In the genomic region with DNA sequence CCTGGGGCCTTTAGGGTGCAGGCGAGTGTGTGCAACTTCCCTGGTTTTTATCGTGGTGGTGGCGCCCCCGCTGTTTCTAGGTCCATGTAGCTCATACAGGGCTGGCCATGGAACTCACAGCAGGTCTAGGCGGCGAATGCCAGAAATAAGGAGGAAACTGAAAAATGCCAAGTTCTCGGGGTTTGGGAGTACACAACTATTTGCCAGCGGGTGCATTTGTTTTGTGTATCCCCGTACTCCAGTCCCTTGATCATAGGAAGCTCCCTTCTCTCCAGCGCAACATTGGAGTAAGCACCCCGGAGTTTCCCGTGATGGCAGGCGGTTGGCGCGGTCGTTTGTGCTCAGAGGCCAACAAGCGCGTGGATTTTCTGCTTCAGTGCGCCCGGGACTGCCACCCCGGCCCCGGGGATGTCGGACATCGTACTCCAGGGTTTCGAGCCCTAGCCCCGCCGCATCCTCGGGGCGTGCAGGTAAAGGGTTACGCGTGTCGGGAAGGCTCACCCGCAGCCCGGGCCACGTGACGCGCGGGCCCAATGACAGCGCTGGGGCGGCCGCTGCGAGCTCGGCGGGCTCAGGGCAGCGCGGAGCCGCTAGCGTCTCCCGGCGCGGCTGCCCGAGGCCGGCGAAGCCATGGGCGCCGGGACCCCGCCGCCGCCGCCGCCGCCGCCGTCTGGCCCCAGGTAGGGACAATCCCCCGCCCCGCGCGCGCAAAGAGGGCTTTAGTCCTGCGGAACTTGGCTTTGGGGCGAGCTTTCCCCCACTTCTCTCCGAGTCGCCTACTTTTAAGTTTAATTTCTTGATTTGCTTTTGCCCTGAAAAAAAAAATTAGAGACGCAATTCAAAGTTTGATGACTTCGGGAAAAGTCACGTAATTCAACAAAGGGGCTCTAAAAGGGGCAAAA, we compare ENCODE assay signal across 1 cellular context.
A peak's percentile ranks its signal among the peaks of the same experiment; 100 is the strongest.
TF ChIP-seq lines count a peak whose summit lies in the region.

No MANE protein-coding gene starts in this region.

TF ChIP-seq in HepG2, 621 proteins besides CTCF, POLR2A, EP300 and RAD21 (continued from another document and continues in another):
- TF ChIP-seq, protein P1, sequence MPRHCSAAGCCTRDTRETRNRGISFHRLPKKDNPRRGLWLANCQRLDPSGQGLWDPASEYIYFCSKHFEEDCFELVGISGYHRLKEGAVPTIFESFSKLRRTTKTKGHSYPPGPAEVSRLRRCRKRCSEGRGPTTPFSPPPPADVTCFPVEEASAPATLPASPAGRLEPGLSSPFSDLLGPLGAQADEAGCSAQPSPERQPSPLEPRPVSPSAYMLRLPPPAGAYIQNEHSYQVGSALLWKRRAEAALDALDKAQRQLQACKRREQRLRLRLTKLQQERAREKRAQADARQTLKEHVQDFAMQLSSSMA (CRISPR knock-in tag; IDR thresholded peaks at IDR 0.05) = no peak
- no peak for TF ChIP-seq RFXANK (CRISPR knock-in tag; IDR thresholded peaks at IDR 0.05)
- TF ChIP-seq, protein P2, sequence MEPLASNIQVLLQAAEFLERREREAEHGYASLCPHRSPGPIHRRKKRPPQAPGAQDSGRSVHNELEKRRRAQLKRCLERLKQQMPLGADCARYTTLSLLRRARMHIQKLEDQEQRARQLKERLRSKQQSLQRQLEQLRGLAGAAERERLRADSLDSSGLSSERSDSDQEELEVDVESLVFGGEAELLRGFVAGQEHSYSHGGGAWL (CRISPR knock-in tag; IDR thresholded peaks at IDR 0.05) = no peak; the same call in 1 of the 2 replicates
- no peak for TF ChIP-seq ZNF382 (CRISPR knock-in tag; IDR thresholded peaks at IDR 0.05; ENCODE audit: borderline replicate concordance)
- TF ChIP-seq ZNF674 (CRISPR knock-in tag; IDR thresholded peaks at IDR 0.05; ENCODE audit: low read depth) = no peak
- TF ChIP-seq ZNF768 (CRISPR knock-in tag; IDR thresholded peaks at IDR 0.05) = peak; percentile 27; the same call in 1 of the 2 replicates
- peak; percentile 49; the same call in 1 of the 2 replicates for TF ChIP-seq MEIS2 (CRISPR knock-in tag; IDR thresholded peaks at IDR 0.05)
- TF ChIP-seq, protein P3, sequence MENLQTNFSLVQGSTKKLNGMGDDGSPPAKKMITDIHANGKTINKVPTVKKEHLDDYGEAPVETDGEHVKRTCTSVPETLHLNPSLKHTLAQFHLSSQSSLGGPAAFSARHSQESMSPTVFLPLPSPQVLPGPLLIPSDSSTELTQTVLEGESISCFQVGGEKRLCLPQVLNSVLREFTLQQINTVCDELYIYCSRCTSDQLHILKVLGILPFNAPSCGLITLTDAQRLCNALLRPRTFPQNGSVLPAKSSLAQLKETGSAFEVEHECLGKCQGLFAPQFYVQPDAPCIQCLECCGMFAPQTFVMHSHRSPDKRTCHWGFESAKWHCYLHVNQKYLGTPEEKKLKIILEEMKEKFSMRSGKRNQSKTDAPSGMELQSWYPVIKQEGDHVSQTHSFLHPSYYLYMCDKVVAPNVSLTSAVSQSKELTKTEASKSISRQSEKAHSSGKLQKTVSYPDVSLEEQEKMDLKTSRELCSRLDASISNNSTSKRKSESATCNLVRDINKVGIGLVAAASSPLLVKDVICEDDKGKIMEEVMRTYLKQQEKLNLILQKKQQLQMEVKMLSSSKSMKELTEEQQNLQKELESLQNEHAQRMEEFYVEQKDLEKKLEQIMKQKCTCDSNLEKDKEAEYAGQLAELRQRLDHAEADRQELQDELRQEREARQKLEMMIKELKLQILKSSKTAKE (CRISPR knock-in tag; IDR thresholded peaks at IDR 0.05; ENCODE audit: borderline replicate concordance) = 0 out of 2 replicates have a peak, but pooled peaks have one; percentile 19
- peak; percentile 88; the same call in 1 of the 2 replicates for TF ChIP-seq HES4 (CRISPR knock-in tag; IDR thresholded peaks at IDR 0.05; ENCODE audit: borderline replicate concordance)
- TF ChIP-seq, protein P4, sequence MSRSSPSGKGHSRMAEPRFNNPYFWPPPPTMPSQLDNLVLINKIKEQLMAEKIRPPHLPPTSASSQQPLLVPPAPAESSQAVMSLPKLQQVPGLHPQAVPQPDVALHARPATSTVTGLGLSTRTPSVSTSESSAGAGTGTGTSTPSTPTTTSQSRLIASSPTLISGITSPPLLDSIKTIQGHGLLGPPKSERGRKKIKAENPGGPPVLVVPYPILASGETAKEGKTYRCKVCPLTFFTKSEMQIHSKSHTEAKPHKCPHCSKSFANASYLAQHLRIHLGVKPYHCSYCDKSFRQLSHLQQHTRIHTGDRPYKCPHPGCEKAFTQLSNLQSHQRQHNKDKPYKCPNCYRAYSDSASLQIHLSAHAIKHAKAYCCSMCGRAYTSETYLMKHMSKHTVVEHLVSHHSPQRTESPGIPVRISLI (CRISPR knock-in tag; IDR thresholded peaks at IDR 0.05; ENCODE audit: borderline replicate concordance) = no peak; the same call in 1 of the 2 replicates
- TF ChIP-seq, protein P5, sequence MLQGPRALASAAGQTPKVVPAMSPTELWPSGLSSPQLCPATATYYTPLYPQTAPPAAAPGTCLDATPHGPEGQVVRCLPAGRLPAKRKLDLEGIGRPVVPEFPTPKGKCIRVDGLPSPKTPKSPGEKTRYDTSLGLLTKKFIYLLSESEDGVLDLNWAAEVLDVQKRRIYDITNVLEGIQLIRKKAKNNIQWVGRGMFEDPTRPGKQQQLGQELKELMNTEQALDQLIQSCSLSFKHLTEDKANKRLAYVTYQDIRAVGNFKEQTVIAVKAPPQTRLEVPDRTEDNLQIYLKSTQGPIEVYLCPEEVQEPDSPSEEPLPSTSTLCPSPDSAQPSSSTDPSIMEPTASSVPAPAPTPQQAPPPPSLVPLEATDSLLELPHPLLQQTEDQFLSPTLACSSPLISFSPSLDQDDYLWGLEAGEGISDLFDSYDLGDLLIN (CRISPR knock-in tag; IDR thresholded peaks at IDR 0.05; ENCODE audit: borderline replicate concordance) = no peak
- TF ChIP-seq PHF20 (CRISPR knock-in tag; IDR thresholded peaks at IDR 0.05) = 0 out of 2 replicates have a peak, but pooled peaks have one; percentile 26
- no peak for TF ChIP-seq ERF (CRISPR knock-in tag; IDR thresholded peaks at IDR 0.05)
- 0 out of 2 replicates have a peak, but pooled peaks have one; percentile 45 for TF ChIP-seq ADNP (CRISPR knock-in tag; IDR thresholded peaks at IDR 0.05)
- no peak for TF ChIP-seq PAWR (CRISPR knock-in tag; IDR thresholded peaks at IDR 0.05; ENCODE audit: borderline replicate concordance)
- no peak for TF ChIP-seq IRF2 (CRISPR knock-in tag; IDR thresholded peaks at IDR 0.05)
- TF ChIP-seq, protein P6, sequence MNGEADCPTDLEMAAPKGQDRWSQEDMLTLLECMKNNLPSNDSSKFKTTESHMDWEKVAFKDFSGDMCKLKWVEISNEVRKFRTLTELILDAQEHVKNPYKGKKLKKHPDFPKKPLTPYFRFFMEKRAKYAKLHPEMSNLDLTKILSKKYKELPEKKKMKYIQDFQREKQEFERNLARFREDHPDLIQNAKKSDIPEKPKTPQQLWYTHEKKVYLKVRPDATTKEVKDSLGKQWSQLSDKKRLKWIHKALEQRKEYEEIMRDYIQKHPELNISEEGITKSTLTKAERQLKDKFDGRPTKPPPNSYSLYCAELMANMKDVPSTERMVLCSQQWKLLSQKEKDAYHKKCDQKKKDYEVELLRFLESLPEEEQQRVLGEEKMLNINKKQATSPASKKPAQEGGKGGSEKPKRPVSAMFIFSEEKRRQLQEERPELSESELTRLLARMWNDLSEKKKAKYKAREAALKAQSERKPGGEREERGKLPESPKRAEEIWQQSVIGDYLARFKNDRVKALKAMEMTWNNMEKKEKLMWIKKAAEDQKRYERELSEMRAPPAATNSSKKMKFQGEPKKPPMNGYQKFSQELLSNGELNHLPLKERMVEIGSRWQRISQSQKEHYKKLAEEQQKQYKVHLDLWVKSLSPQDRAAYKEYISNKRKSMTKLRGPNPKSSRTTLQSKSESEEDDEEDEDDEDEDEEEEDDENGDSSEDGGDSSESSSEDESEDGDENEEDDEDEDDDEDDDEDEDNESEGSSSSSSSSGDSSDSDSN (CRISPR knock-in tag; IDR thresholded peaks at IDR 0.05) = peak; percentile 55; the same call in 1 of the 2 replicates
- TF ChIP-seq, protein P7, sequence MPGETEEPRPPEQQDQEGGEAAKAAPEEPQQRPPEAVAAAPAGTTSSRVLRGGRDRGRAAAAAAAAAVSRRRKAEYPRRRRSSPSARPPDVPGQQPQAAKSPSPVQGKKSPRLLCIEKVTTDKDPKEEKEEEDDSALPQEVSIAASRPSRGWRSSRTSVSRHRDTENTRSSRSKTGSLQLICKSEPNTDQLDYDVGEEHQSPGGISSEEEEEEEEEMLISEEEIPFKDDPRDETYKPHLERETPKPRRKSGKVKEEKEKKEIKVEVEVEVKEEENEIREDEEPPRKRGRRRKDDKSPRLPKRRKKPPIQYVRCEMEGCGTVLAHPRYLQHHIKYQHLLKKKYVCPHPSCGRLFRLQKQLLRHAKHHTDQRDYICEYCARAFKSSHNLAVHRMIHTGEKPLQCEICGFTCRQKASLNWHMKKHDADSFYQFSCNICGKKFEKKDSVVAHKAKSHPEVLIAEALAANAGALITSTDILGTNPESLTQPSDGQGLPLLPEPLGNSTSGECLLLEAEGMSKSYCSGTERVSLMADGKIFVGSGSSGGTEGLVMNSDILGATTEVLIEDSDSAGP (CRISPR knock-in tag; IDR thresholded peaks at IDR 0.05; ENCODE audit: borderline replicate concordance) = peak; percentile 70
- TF ChIP-seq, protein P8, sequence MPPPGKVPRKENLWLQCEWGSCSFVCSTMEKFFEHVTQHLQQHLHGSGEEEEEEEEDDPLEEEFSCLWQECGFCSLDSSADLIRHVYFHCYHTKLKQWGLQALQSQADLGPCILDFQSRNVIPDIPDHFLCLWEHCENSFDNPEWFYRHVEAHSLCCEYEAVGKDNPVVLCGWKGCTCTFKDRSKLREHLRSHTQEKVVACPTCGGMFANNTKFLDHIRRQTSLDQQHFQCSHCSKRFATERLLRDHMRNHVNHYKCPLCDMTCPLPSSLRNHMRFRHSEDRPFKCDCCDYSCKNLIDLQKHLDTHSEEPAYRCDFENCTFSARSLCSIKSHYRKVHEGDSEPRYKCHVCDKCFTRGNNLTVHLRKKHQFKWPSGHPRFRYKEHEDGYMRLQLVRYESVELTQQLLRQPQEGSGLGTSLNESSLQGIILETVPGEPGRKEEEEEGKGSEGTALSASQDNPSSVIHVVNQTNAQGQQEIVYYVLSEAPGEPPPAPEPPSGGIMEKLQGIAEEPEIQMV (CRISPR knock-in tag; IDR thresholded peaks at IDR 0.05; ENCODE audit: low read depth) = peak; percentile 62; the same call in 1 of the 2 replicates
- no peak for TF ChIP-seq PHF8 (CRISPR knock-in tag; IDR thresholded peaks at IDR 0.05)
- TF ChIP-seq, protein P9, sequence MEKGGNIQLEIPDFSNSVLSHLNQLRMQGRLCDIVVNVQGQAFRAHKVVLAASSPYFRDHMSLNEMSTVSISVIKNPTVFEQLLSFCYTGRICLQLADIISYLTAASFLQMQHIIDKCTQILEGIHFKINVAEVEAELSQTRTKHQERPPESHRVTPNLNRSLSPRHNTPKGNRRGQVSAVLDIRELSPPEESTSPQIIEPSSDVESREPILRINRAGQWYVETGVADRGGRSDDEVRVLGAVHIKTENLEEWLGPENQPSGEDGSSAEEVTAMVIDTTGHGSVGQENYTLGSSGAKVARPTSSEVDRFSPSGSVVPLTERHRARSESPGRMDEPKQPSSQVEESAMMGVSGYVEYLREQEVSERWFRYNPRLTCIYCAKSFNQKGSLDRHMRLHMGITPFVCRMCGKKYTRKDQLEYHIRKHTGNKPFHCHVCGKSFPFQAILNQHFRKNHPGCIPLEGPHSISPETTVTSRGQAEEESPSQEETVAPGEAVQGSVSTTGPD (CRISPR knock-in tag; IDR thresholded peaks at IDR 0.05) = no peak
- TF ChIP-seq HIVEP1 (CRISPR knock-in tag; IDR thresholded peaks at IDR 0.05) = peak; percentile 57; the same call in 1 of the 2 replicates
- TF ChIP-seq PRPF4 (IDR thresholded peaks at IDR 0.05; ENCODE audit: low read depth, low read length, poor library complexity, severe bottlenecking) = no peak
- TF ChIP-seq SMAD3 (CRISPR knock-in tag; IDR thresholded peaks at IDR 0.05) = no peak
- TF ChIP-seq, protein P10, sequence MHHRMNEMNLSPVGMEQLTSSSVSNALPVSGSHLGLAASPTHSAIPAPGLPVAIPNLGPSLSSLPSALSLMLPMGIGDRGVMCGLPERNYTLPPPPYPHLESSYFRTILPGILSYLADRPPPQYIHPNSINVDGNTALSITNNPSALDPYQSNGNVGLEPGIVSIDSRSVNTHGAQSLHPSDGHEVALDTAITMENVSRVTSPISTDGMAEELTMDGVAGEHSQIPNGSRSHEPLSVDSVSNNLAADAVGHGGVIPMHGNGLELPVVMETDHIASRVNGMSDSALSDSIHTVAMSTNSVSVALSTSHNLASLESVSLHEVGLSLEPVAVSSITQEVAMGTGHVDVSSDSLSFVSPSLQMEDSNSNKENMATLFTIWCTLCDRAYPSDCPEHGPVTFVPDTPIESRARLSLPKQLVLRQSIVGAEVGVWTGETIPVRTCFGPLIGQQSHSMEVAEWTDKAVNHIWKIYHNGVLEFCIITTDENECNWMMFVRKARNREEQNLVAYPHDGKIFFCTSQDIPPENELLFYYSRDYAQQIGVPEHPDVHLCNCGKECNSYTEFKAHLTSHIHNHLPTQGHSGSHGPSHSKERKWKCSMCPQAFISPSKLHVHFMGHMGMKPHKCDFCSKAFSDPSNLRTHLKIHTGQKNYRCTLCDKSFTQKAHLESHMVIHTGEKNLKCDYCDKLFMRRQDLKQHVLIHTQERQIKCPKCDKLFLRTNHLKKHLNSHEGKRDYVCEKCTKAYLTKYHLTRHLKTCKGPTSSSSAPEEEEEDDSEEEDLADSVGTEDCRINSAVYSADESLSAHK (CRISPR knock-in tag; IDR thresholded peaks at IDR 0.05; ENCODE audit: borderline replicate concordance) = no peak
- TF ChIP-seq, protein P11, sequence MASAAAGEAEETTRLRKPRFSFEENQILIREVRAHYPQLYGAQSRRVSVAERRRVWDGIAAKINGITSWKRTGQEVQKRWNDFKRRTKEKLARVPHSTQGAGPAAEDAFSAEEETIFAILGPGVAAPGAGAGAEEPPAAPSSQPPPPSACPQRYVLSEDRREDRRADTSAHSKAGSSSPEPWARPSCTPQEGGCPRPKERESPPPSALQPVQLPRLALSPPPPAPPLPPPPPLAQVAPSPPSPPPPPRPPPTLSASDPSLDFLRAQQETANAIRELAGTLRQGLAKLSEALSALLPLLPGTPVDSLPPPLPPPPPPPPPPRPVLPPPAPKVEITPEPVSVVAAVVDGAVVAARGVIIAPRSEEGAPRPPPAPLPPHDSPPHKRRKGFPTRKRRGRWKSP (CRISPR knock-in tag; IDR thresholded peaks at IDR 0.05) = peak; percentile 68
- TF ChIP-seq HNRNPUL1 (IDR thresholded peaks at IDR 0.05; ENCODE audit: low read depth, low read length) = no peak
- no peak for TF ChIP-seq PHF21A (CRISPR knock-in tag; IDR thresholded peaks at IDR 0.05)
- peak; percentile 61; the same call in 1 of the 2 replicates for TF ChIP-seq ZSCAN21 (CRISPR knock-in tag; IDR thresholded peaks at IDR 0.05; ENCODE audit: borderline replicate concordance)
- TF ChIP-seq ZC3H13 (CRISPR knock-in tag; IDR thresholded peaks at IDR 0.05) = no peak
- peak; percentile 48 for TF ChIP-seq U2AF1 (optimal IDR thresholded peaks at IDR 0.05; ENCODE audit: low read depth, low read length)
- TF ChIP-seq ZNF343 (CRISPR knock-in tag; IDR thresholded peaks at IDR 0.05) = 0 out of 2 replicates have a peak, but pooled peaks have one; percentile 35
- TF ChIP-seq, protein P12, sequence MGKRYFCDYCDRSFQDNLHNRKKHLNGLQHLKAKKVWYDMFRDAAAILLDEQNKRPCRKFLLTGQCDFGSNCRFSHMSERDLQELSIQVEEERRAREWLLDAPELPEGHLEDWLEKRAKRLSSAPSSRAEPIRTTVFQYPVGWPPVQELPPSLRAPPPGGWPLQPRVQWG (CRISPR knock-in tag; IDR thresholded peaks at IDR 0.05; ENCODE audit: borderline replicate concordance, low read depth) = no peak
- TF ChIP-seq ZSCAN12 (CRISPR knock-in tag; IDR thresholded peaks at IDR 0.05) = 0 out of 2 replicates have a peak, but pooled peaks have one; percentile 27
- TF ChIP-seq ZFP90 (CRISPR knock-in tag; IDR thresholded peaks at IDR 0.05; ENCODE audit: borderline replicate concordance) = no peak
